12 cellular contexts compared by ENCODE assay signal in genomic region chr3:177069514-177070329, GRCh38.
DNase-seq lines count a peak whose midpoint lies in the region; ATAC-seq, FAIRE-seq and TF ChIP-seq lines count a peak whose summit lies in the region.
"Had no signal": no experiment of that assay in that cellular context is flagged by ENCODE, and none has a peak within 500 bp of the region (broad histone marks: within the 10 kb centered on the region; RNA-seq: fewer than 3 reads in every experiment).

No MANE protein-coding gene starts in this region.

- intact Hi-C loops in CD4-positive, alpha-beta T cell (cut with DNase I, micrococcal nuclease) = loop anchor here in 1 of 2 experiments (5.0 kb wide), 1 partner anchor 38 kb away; no protein-coding TSS in a partner anchor

- DNase-seq in A549 (ENCODE audit: low read depth in 1 of 2, low spot score in 1 of 2) (no peak), fibroblast of mammary gland (ENCODE audit: low read depth) (peak; percentile 86), 8988T (no peak), kidney glomerular epithelial cell (lab: John Stamatoyannopoulos, UW) (no peak), CD1c-positive myeloid dendritic cell (ENCODE audit: extremely low spot score) (no peak)
- no peak for DNase-seq in CD4-positive, alpha-beta T cell
- DNase-seq: activated gamma-delta T cell treated with Interleukin-2 at 50 U/mL for 16 hours, NCI-H2227 treated with DMSO at 0.1 percent for 48 hours, Right ventricle myocardium superior had no signal

- 0 out of 3 replicates have a peak overlapping the region, but pooled peaks have one; percentile 9 for H3K4me2 ChIP-seq in A549

- TF ChIP-seq CTCF in A549 (IDR thresholded peaks at IDR 0.05) (no peak), fibroblast of mammary gland (conservative IDR thresholded peaks at IDR 0.05; ENCODE audit: control insufficient read depth, insufficient read depth, low read depth, low read length) (no peak)
- no peak for TF ChIP-seq CTCF in CD4-positive, alpha-beta T cell (IDR thresholded peaks at IDR 0.05)

- peaks cover 19% of the 10 kb centered on the region for H3K36me3 Mint-ChIP-seq in CD4-positive, alpha-beta T cell (ENCODE audit: low read depth)

- TF ChIP-seq EP300 in A549 (IDR thresholded peaks at IDR 0.05) = no peak

- POLR2A ChIA-PET in A549 (lab: Yijun Ruan, JAX) = no interaction called here
- POLR2A ChIA-PET in CD4-positive, alpha-beta T cell (lab: Charles Lee) = interaction anchor here (0.6 kb wide), 1 partner anchor 105 kb away, joined by 4 read pairs; no protein-coding TSS in a partner anchor

- TF ChIP-seq RAD21 in A549 (conservative IDR thresholded peaks at IDR 0.05 in 1 of 2, IDR thresholded peaks at IDR 0.05 in 1 of 2) = no peak

- H3K4me3 ChIP-seq in A549 (no peak overlapping the region), fibroblast of mammary gland (ENCODE audit: control insufficient read depth, low read depth, low read length) (no peak overlapping the region)

- no peaks in the 10 kb centered on the region for H3K9me3 ChIP-seq in A549
- no peaks in the 10 kb centered on the region for H3K9me3 ChIP-seq in CD4-positive, alpha-beta T cell (ENCODE audit: control insufficient read depth, low read length)

- H3K9me3 Mint-ChIP-seq in CD4-positive, alpha-beta T cell = no peaks in the 10 kb centered on the region

- ATAC-seq in A549 (no peak), SK-N-SH treated with all-trans-retinoic acid at 6 μM for 48 hours (peak; percentile 54; the same call in 2 of the 3 replicates), GM18505 (IDR thresholded peaks at IDR 0.05; ENCODE audit: unreplicated experiment) (no peak)
- no peak for ATAC-seq in CD4-positive, alpha-beta T cell (ENCODE audit: poor library complexity)

- WGBS in A549 (ENCODE audit: missing lambda C conversion rate) = 96% methylated on average over 6 of the region's 6 CpGs

- no peak overlapping the region for H3K27ac ChIP-seq in A549
- H3K27ac ChIP-seq in CD4-positive, alpha-beta T cell (ENCODE audit: low read depth, low read length) = no peak overlapping the region
- H3K27ac ChIP-seq: VCaP had no signal

- FAIRE-seq in A549 (lab: Jason Lieb, UNC) = no peak

- H3K27me3 Mint-ChIP-seq in CD4-positive, alpha-beta T cell = no peaks in the 10 kb centered on the region

- H3K4me1 Mint-ChIP-seq in CD4-positive, alpha-beta T cell (ENCODE audit: low read depth) = peaks cover 76% of the 10 kb centered on the region

- H3K4me1 ChIP-seq in A549 = peaks cover 23% of the 10 kb centered on the region; the same call in 2 of the 3 replicates

- TF ChIP-seq POLR2A in A549 (IDR thresholded peaks at IDR 0.05; ENCODE audit: low read length) (no peak), GM18505 (IDR thresholded peaks at IDR 0.05; ENCODE audit: borderline replicate concordance, extremely low read depth, insufficient read depth, insufficient read length) (no peak)

- H3K27me3 ChIP-seq in CD4-positive, alpha-beta T cell (ENCODE audit: control insufficient read depth, insufficient read depth, low read length) = no peaks in the 10 kb centered on the region

- H3K4me3 Mint-ChIP-seq in CD4-positive, alpha-beta T cell = no peak overlapping the region

- CTCF ChIA-PET in A549 (lab: Yijun Ruan, JAX) = interaction anchor here (0.7 to 0.9 kb wide), 2 partner anchors 19 to 228 kb away, joined by 3 read pairs; no protein-coding TSS in a partner anchor
- CTCF ChIA-PET in CD4-positive, alpha-beta T cell (lab: Charles Lee) = no interaction called here

- peak overlapping the region; percentile 22 for H3K27ac Mint-ChIP-seq in CD4-positive, alpha-beta T cell

TF ChIP-seq in A549, 52 proteins besides CTCF, POLR2A, EP300 and RAD21:
- no peak for TF ChIP-seq KDM1A (IDR thresholded peaks at IDR 0.05; ENCODE audit: low read depth)

TF ChIP-seq in SK-N-SH treated with all-trans-retinoic acid at 6 μM for 48 hours, 23 proteins besides CTCF, POLR2A, EP300 and RAD21:
- TF ChIP-seq SNAI2 (CRISPR knock-in tag; IDR thresholded peaks at IDR 0.05) = no peak
- TF ChIP-seq CREB5 (CRISPR knock-in tag; IDR thresholded peaks at IDR 0.05; ENCODE audit: low read depth) = no peak
- no peak for TF ChIP-seq PPARA (CRISPR knock-in tag; IDR thresholded peaks at IDR 0.05; ENCODE audit: borderline replicate concordance)
- peak; percentile 74 for TF ChIP-seq ISL1 (CRISPR knock-in tag; IDR thresholded peaks at IDR 0.05)
- TF ChIP-seq ZC3H10 (CRISPR knock-in tag; IDR thresholded peaks at IDR 0.05) = no peak; the same call in 1 of the 2 replicates
- TF ChIP-seq BACH2 (CRISPR knock-in tag; IDR thresholded peaks at IDR 0.05; ENCODE audit: borderline replicate concordance) = no peak
- no peak for TF ChIP-seq TCF4 (CRISPR knock-in tag; IDR thresholded peaks at IDR 0.05; ENCODE audit: borderline replicate concordance)
